ENCODE assay signal across 1 cellular context in genomic region chr11:119106564-119107537, GRCh38.
A peak's percentile ranks its signal among the peaks of the same experiment; 100 is the strongest.
TF ChIP-seq lines count a peak whose summit lies in the region.

TSS of gene C2CD2L (plus strand) at chr11:119107344. CDS start at chr11:119107742, 398 bp downstream.

TF ChIP-seq in HepG2, 621 proteins besides CTCF, POLR2A, EP300 and RAD21 (continued from another document and continues in another):
- TF ChIP-seq ZNF512 (CRISPR knock-in tag; IDR thresholded peaks at IDR 0.05) (no peak), ZBTB40 (IDR thresholded peaks at IDR 0.05) (no peak), ZBTB40 (CRISPR knock-in tag; IDR thresholded peaks at IDR 0.05) (peak; percentile 34; the same call in 1 of the 2 replicates), ZNF280D (CRISPR knock-in tag; IDR thresholded peaks at IDR 0.05) (no peak), PPARG (CRISPR knock-in tag; conservative IDR thresholded peaks at IDR 0.05) (no peak), U2AF1 (optimal IDR thresholded peaks at IDR 0.05; ENCODE audit: low read depth, low read length) (no peak), FOXM1 (CRISPR knock-in tag; IDR thresholded peaks at IDR 0.05) (no peak), LCORL (IDR thresholded peaks at IDR 0.05) (no peak), LCORL (CRISPR knock-in tag; IDR thresholded peaks at IDR 0.05) (no peak; the same call in 1 of the 2 replicates), IKZF4 (CRISPR knock-in tag; IDR thresholded peaks at IDR 0.05; ENCODE audit: borderline replicate concordance, low read depth, not compliant biosample characterization) (no peak), PREB (CRISPR knock-in tag; IDR thresholded peaks at IDR 0.05) (no peak), ZNF274 (CRISPR knock-in tag; IDR thresholded peaks at IDR 0.05) (no peak), ZHX2 (IDR thresholded peaks at IDR 0.05; ENCODE audit: low read depth) (0 out of 2 replicates have a peak, but pooled peaks have one; percentile 14), ZHX2 (CRISPR knock-in tag; IDR thresholded peaks at IDR 0.05; ENCODE audit: borderline replicate concordance) (no peak), ZNF350 (CRISPR knock-in tag; IDR thresholded peaks at IDR 0.05; ENCODE audit: borderline replicate concordance, low read depth) (peak; percentile 44; the same call in 1 of the 2 replicates), ZUFSP (CRISPR knock-in tag; IDR thresholded peaks at IDR 0.05; ENCODE audit: borderline replicate concordance) (no peak), ZNF513 (CRISPR knock-in tag; conservative IDR thresholded peaks at IDR 0.05) (no peak), ZSCAN12 (CRISPR knock-in tag; IDR thresholded peaks at IDR 0.05) (no peak), CSRNP1 (CRISPR knock-in tag; IDR thresholded peaks at IDR 0.05) (no peak), ZNF138 (CRISPR knock-in tag; IDR thresholded peaks at IDR 0.05; ENCODE audit: low read depth) (0 out of 2 replicates have a peak, but pooled peaks have one; percentile 30), KLF9 (CRISPR knock-in tag; IDR thresholded peaks at IDR 0.05; ENCODE audit: low read depth) (no peak), RFX1 (IDR thresholded peaks at IDR 0.05) (peak; percentile 17; the same call in 1 of the 2 replicates), NR3C1 (CRISPR knock-in tag; IDR thresholded peaks at IDR 0.05) (no peak), MXI1 (IDR thresholded peaks at IDR 0.05; ENCODE audit: borderline replicate concordance, low read depth, low read length) (peak; percentile 40; the same call in 1 of the 3 replicates), POLR2G (IDR thresholded peaks at IDR 0.05; ENCODE audit: low read depth, low read length) (peak; percentile 51; the same call in 1 of the 2 replicates), ZNF296 (CRISPR knock-in tag; conservative IDR thresholded peaks at IDR 0.05) (no peak), ZNF430 (CRISPR knock-in tag; IDR thresholded peaks at IDR 0.05) (no peak)
